ENCODE assay signal across 8 cellular contexts in the genomic region with DNA sequence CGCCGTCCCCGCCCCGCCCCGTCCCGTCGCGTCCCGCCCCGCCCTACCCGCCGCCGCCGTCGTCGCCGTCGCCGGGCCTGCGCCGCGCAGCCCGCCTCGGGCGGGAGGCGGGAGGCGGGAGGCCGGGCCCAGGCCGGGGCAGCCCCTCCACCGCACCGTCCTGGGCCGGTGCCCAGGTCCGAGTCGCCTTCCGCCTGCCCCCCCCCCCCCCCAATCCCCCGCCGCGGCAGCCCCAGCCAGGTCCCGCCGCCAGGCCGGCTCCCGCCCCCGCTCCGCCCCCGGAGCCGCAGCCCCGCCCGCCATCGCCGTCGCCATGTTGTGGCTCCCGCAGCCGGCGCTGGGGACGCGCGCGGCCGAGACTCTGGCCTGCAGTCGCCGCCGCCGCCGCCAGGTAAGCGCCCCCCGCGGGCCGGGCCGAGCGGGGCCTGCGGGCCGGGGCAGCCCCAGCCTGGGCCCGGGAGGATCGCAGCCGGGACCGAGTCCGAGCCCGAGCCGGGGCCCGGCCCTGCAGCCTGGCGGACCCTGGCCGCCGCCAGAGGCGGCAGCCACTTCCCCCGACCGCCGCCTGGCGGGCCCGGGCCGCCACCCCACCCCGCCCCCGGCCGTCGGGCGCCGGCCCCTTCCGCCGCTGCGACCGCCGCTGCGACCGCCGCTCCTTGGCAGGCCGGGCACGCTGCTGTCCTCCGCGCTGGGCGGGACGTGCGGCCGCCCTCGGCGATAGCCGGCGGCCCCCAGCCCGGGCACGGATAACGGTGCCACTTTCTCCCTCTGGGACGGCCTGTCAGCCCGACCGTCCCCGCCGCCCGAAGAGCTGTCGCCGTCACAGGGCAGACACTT. TPM values are rescaled to one million over a fixed set of nuclear protein-coding genes. Genes with fewer than 3 reads are reported as not detected.
DNase-seq lines count a peak whose midpoint lies in the region; ATAC-seq and TF ChIP-seq lines count a peak whose summit lies in the region.

A gene with protein sequence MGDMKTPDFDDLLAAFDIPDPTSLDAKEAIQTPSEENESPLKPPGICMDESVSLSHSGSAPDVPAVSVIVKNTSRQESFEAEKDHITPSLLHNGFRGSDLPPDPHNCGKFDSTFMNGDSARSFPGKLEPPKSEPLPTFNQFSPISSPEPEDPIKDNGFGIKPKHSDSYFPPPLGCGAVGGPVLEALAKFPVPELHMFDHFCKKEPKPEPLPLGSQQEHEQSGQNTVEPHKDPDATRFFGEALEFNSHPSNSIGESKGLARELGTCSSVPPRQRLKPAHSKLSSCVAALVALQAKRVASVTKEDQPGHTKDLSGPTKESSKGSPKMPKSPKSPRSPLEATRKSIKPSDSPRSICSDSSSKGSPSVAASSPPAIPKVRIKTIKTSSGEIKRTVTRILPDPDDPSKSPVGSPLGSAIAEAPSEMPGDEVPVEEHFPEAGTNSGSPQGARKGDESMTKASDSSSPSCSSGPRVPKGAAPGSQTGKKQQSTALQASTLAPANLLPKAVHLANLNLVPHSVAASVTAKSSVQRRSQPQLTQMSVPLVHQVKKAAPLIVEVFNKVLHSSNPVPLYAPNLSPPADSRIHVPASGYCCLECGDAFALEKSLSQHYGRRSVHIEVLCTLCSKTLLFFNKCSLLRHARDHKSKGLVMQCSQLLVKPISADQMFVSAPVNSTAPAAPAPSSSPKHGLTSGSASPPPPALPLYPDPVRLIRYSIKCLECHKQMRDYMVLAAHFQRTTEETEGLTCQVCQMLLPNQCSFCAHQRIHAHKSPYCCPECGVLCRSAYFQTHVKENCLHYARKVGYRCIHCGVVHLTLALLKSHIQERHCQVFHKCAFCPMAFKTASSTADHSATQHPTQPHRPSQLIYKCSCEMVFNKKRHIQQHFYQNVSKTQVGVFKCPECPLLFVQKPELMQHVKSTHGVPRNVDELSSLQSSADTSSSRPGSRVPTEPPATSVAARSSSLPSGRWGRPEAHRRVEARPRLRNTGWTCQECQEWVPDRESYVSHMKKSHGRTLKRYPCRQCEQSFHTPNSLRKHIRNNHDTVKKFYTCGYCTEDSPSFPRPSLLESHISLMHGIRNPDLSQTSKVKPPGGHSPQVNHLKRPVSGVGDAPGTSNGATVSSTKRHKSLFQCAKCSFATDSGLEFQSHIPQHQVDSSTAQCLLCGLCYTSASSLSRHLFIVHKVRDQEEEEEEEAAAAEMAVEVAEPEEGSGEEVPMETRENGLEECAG (N-terminal part only) (plus strand): TSS at position 319 of the 837 bp plus-strand sequence. CDS start 34,084 bp downstream, outside the sequence.

- H3K4me1 ChIP-seq in BE2C (no peaks in the 10 kb centered on the region), PC-9 (replicated peaks; ENCODE audit: insufficient read depth) (peaks cover 39% of the 10 kb centered on the region), muscle layer of duodenum (ENCODE audit: control insufficient read depth in 1 of 2, insufficient read depth in 2 of 2, low read length in 2 of 2) (peaks cover 9 to 34% of the 10 kb centered on the region in 2 donors)

- TF ChIP-seq CTCF in BE2C (IDR thresholded peaks at IDR 0.05; ENCODE audit: low read depth, low read length) (no peak), PC-9 (conservative IDR thresholded peaks at IDR 0.05) (no peak; the same call in 1 of the 2 replicates)

- peak within 1 kb of the TSS; percentile 90 for H2AFZ ChIP-seq in PC-9

- H3K9me3 Mint-ChIP-seq in activated T-cell treated with anti-CD3 and anti-CD28 coated beads, Interleukin-2, amount 50 U/mL, for 24 hours, result no peaks in the 10 kb centered on the region
- H3K9me3 Mint-ChIP-seq in stimulated activated effector memory CD8-positive, alpha-beta T cell treated with anti-CD3 and anti-CD28 coated beads, Interleukin-12 subunit alpha, Interleukin-12 subunit beta, amount 100 ng/mL, for 72 hours, result no peaks in the 10 kb centered on the region

- H3K9me3 ChIP-seq in BE2C (no peaks in the 10 kb centered on the region; the same call in 1 of the 2 replicates), PC-9 (ENCODE audit: insufficient read depth, low read depth) (no peaks in the 10 kb centered on the region), muscle layer of duodenum (ENCODE audit: control insufficient read depth in 1 of 2, low read length in 2 of 2) (no peaks in the 10 kb centered on the region)

- H3K79me2 ChIP-seq in PC-9 (ENCODE audit: low read depth), result peaks cover 54% of the 10 kb centered on the region

- peak within 1 kb of the TSS; percentile 94 for H3K4me3 Mint-ChIP-seq in activated T-cell treated with anti-CD3 and anti-CD28 coated beads, Interleukin-2, amount 50 U/mL, for 24 hours
- H3K4me3 Mint-ChIP-seq in stimulated activated effector memory CD8-positive, alpha-beta T cell treated with anti-CD3 and anti-CD28 coated beads, Interleukin-12 subunit alpha, Interleukin-12 subunit beta, amount 100 ng/mL, for 72 hours, result peak within 1 kb of the TSS; percentile 92

- POLR2A ChIA-PET in PC-9 (lab: Charles Lee; ENCODE audit: unreplicated experiment), result no interaction called here

- H3K27ac ChIP-seq in PC-9 (peak within 1 kb of the TSS; percentile 79), muscle layer of duodenum (ENCODE audit: low read length) (peak within 1 kb of the TSS; percentile 97)

- no peaks in the 10 kb centered on the region for H3K9me2 ChIP-seq in PC-9 (ENCODE audit: insufficient read depth)

- peak; percentile 25 for ATAC-seq in HG03378 (IDR thresholded peaks at IDR 0.05; ENCODE audit: unreplicated experiment)
- peak; percentile 82 for ATAC-seq in esophagus mucosa
- peak; percentile 70 for ATAC-seq in stimulated activated effector memory CD8-positive, alpha-beta T cell treated with anti-CD3 and anti-CD28 coated beads, Interleukin-12 subunit alpha, Interleukin-12 subunit beta, amount 100 ng/mL, for 72 hours

- peak; percentile 73 for TF ChIP-seq POLR2A in GM19193 (IDR thresholded peaks at IDR 0.05; ENCODE audit: extremely low read depth, insufficient read depth, insufficient read length)

- H4K20me1 ChIP-seq in PC-9 (ENCODE audit: insufficient read depth), result peaks cover 31% of the 10 kb centered on the region

- peak within 1 kb of the TSS; percentile 99 for H3K27ac Mint-ChIP-seq in activated T-cell treated with anti-CD3 and anti-CD28 coated beads, Interleukin-2, amount 50 U/mL, for 24 hours
- H3K27ac Mint-ChIP-seq in stimulated activated effector memory CD8-positive, alpha-beta T cell treated with anti-CD3 and anti-CD28 coated beads, Interleukin-12 subunit alpha, Interleukin-12 subunit beta, amount 100 ng/mL, for 72 hours, result peak within 1 kb of the TSS; percentile 96

- no peaks in the 10 kb centered on the region for H3K27me3 Mint-ChIP-seq in activated T-cell treated with anti-CD3 and anti-CD28 coated beads, Interleukin-2, amount 50 U/mL, for 24 hours

- BruUV-seq in PC-9 (replicated peaks; lab: Mats Ljungman, UMichigan), result no TSS peak

- H3K4me3 ChIP-seq in BE2C (ENCODE audit: low read depth, low read length) (peak within 1 kb of the TSS; percentile 85), PC-9 (peak within 1 kb of the TSS; percentile 91), muscle layer of duodenum (ENCODE audit: low read depth in 1 of 2, low read length in 2 of 2) (peak within 1 kb of the TSS; percentile 80 to 85)

- peaks cover 24% of the 10 kb centered on the region; the same call in 1 of the 2 replicates for H3F3A ChIP-seq in PC-9 (ENCODE audit: insufficient read depth, low read depth)

- H3K36me3 ChIP-seq in BE2C (0 out of 2 replicates have a peak, but pooled peaks cover 3% of the 10 kb centered on the region), PC-9 (ENCODE audit: low read depth) (no peaks in the 10 kb centered on the region), muscle layer of duodenum (ENCODE audit: control insufficient read depth in 1 of 2, insufficient read depth in 2 of 2, low read length in 2 of 2) (no peaks in the 10 kb centered on the region)

- H3K4me1 Mint-ChIP-seq in activated T-cell treated with anti-CD3 and anti-CD28 coated beads, Interleukin-2, amount 50 U/mL, for 24 hours (ENCODE audit: low read depth), result peaks cover 68% of the 10 kb centered on the region
- H3K4me1 Mint-ChIP-seq in stimulated activated effector memory CD8-positive, alpha-beta T cell treated with anti-CD3 and anti-CD28 coated beads, Interleukin-12 subunit alpha, Interleukin-12 subunit beta, amount 100 ng/mL, for 72 hours, result peaks cover 59% of the 10 kb centered on the region

- intact Hi-C loops in PC-9 (cut with micrococcal nuclease; ENCODE audit: unreplicated experiment), result loop anchor here (1.0 to 5.0 kb wide), 5 partner anchors 14 to 180 kb away; a partner anchor contains a TSS

- H3K27me3 ChIP-seq in BE2C (no peaks in the 10 kb centered on the region), PC-9 (ENCODE audit: insufficient read depth, low read depth) (no peaks in the 10 kb centered on the region), muscle layer of duodenum (ENCODE audit: low read depth, low read length) (no peaks in the 10 kb centered on the region)

- DNase-seq in BE2C, result peak; percentile 84
- DNase-seq in PC-9, result peak in 1 of 2 experiments; percentile 82
- DNase-seq in activated T-cell treated with anti-CD3 and anti-CD28 coated beads, Interleukin-2, amount 50 U/mL, for 24 hours, result peak; percentile 89
- peak; percentile 71 to 90 for DNase-seq in stimulated activated effector memory CD8-positive, alpha-beta T cell treated with anti-CD3 and anti-CD28 coated beads, Interleukin-12 subunit alpha, Interleukin-12 subunit beta, amount 100 ng/mL, for 72 hours (ENCODE audit: low spot score in 2 of 2)

- peaks cover 39% of the 10 kb centered on the region for H3K36me3 Mint-ChIP-seq in activated T-cell treated with anti-CD3 and anti-CD28 coated beads, Interleukin-2, amount 50 U/mL, for 24 hours (ENCODE audit: low read depth)
- H3K36me3 Mint-ChIP-seq in stimulated activated effector memory CD8-positive, alpha-beta T cell treated with anti-CD3 and anti-CD28 coated beads, Interleukin-12 subunit alpha, Interleukin-12 subunit beta, amount 100 ng/mL, for 72 hours, result peaks cover 18% of the 10 kb centered on the region

- peak within 1 kb of the TSS; percentile 98 for H3K4me2 ChIP-seq in PC-9

- CTCF ChIA-PET in PC-9 (lab: Charles Lee), result no interaction called here

RNA-seq across cellular contexts. Expression of the gene that starts here (rescaled TPM):
- 24.2 TPM for polyA plus RNA-seq in BE2C (2012; ENCODE audit: insufficient read depth, insufficient read length, low read depth)
- total RNA-seq in PC-9 (2021) (20.8 and 27.5 TPM in 2 replicates), esophagus mucosa (12.6 TPM)

Comparison
In these comparisons a context has a peak if more than half of its experiments do, and no peak if none do; other contexts are left out.
1. ATAC-seq: peak in every context shown above with its lines; median percentile 82 in esophagus mucosa; 70 in stimulated activated effector memory CD8-positive, alpha-beta T cell treated with anti-CD3 and anti-CD28 coated beads, Interleukin-12 subunit alpha, Interleukin-12 subunit beta, amount 100 ng/mL, for 72 hours; 25 in HG03378.